8 cellular contexts compared by ENCODE assay signal in the genomic region with DNA sequence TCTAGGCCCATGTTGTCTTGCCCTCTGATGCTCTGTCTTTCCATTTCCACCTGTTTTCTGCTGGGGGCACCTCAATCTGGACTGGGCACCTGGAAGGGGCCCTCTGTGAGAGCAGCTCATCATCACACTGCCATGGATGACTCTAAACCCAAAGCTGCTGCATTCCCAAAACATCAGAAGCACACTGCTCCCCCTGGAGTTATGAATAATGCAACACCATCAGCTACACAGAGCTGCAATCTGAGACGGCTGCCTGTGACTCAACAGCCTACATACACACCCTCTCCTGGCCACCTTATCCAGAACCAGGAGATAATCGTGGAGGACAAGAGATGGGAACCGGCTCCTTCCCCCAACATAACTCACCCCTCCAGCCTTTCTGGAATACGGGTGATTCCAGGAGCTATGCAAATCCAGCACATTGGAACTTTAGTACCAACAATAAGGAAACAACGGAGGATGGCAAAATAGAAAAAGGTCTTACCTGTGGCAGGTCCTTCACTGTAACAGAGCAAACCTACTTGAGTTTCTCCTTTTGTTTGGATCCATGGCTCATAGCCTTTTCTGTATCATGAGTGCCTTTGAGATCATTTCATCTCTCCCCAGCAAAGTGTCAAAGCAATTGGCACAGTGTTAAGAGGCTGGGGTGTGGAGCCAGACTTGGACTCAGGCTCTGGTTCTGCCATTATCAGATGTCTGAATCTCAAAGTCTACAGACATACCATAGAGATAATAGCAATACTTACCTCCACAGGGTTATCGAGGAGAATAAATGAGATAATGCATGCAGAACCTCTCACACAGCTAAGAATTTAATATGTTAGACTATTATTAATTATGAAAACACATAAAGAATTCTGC. TPM values are rescaled to one million over a fixed set of nuclear protein-coding genes. Genes with fewer than 3 reads are reported as not detected.
DNase-seq lines count a peak whose midpoint lies in the region; ATAC-seq and TF ChIP-seq lines count a peak whose summit lies in the region.

No MANE protein-coding gene starts in this region.

- no peaks in the 10 kb centered on the region for H3K27me3 ChIP-seq in psoas muscle (ENCODE audit: insufficient read depth in 3 of 3, low read length in 2 of 3)

- no peaks in the 10 kb centered on the region for H3K9me3 ChIP-seq in psoas muscle

- peak; percentile 81 to 93 (median 88) for ATAC-seq in psoas muscle
- ATAC-seq in GM21723 (IDR thresholded peaks at IDR 0.05; ENCODE audit: unreplicated experiment): no peak
- no peak for ATAC-seq in HG03039 (IDR thresholded peaks at IDR 0.05; ENCODE audit: unreplicated experiment)

- TF ChIP-seq CTCF in psoas muscle (IDR thresholded peaks at IDR 0.05): peak; percentile 48

- 57 to 71% (median 62%) methylated on average over 6 of the region's 6 CpGs for WGBS in psoas muscle, 3 donors

- no peak overlapping the region for H3K27ac ChIP-seq in psoas muscle

- peaks cover 41% of the 10 kb centered on the region for H3K4me1 ChIP-seq in psoas muscle

- intact Hi-C loops in psoas muscle (cut with DNase I): loop anchor here in 1 of 2 donors (5.0 kb wide), 1 partner anchor 75 kb away; no protein-coding TSS in a partner anchor

- H3K36me3 ChIP-seq in psoas muscle (ENCODE audit: insufficient read depth in 1 of 2, low read depth in 1 of 2): peaks cover 16 to 56% of the 10 kb centered on the region in 2 donors

- DNase-seq in DMS 273 (lab: John Stamatoyannopoulos, UW; ENCODE audit: unreplicated experiment) (peak; percentile 83), HT-29 (ENCODE audit: low spot score) (peak; percentile 75), T1000 (lab: John Stamatoyannopoulos, UW) (peak; percentile 58), fibroblast of the conjunctiva (ENCODE audit: low read depth) (peak; percentile 80), psoas muscle (peak in 1 of 2 donors; percentile 40)
- no peak for DNase-seq in stimulated activated CD4-positive, alpha-beta T cell treated with anti-CD3 and anti-CD28 coated beads, Interleukin-12 subunit alpha, Interleukin-12 subunit beta, amount 100 ng/mL, for 4 hours

- no peak overlapping the region for H3K4me3 ChIP-seq in psoas muscle

RNA-seq across cellular contexts. Expression of gene AK2, which starts 29.3 kb away (rescaled TPM):
- total RNA-seq in HT-29 (2014; rRNA removed; shearing (Covaris generic)): 204 and 223 TPM in 2 replicates
- total RNA-seq in psoas muscle: 100 to 1,000 TPM; 108 to 206 (median 130) TPM
- polyA plus RNA-seq in psoas muscle: 100 to 1,000 TPM; 152 to 270 (median 169) TPM

RNA-seq across cellular contexts. Expression of gene RNF19B, which starts 42.8 kb away (rescaled TPM):
- 15.8 and 19.2 TPM in 2 replicates for total RNA-seq in HT-29 (2014; rRNA removed; shearing (Covaris generic))
- 10 to 100 TPM; 13.1 to 23.4 (median 18.9) TPM for total RNA-seq in psoas muscle
- polyA plus RNA-seq in psoas muscle: 10 to 100 TPM; 10.4 to 32.5 (median 15.9) TPM

Comparison
In these comparisons a context has a peak if more than half of its experiments do, and no peak if none do; other contexts are left out.
1. ATAC-seq: peak in psoas muscle (4 of 4); none in GM21723 (single experiment) and HG03039 (single experiment).